Comparison of ENCODE assay signal across 10 cellular contexts in genomic region chr6:13484138-13484708, GRCh38. TPM values are rescaled to one million over a fixed set of nuclear protein-coding genes. Genes with fewer than 3 reads are reported as not detected.
DNase-seq lines count a peak whose midpoint lies in the region; ATAC-seq and TF ChIP-seq lines count a peak whose summit lies in the region.
"Had no signal": no experiment of that assay in that cellular context is flagged by ENCODE, and none has a peak within 500 bp of the region (broad histone marks: within the 10 kb centered on the region; RNA-seq: fewer than 3 reads in every experiment).

No MANE protein-coding gene starts in this region.

- H3K9me3 ChIP-seq in OCI-LY3 (ENCODE audit: insufficient read depth, low read length) (no peaks in the 10 kb centered on the region), endocrine pancreas (ENCODE audit: control insufficient read depth, low read length) (no peaks in the 10 kb centered on the region), smooth muscle cell (replicated peaks; ENCODE audit: low read depth) (no peaks in the 10 kb centered on the region), osteoblast (ENCODE audit: low read depth, low read length) (no peaks in the 10 kb centered on the region)

- H2AFZ ChIP-seq in OCI-LY3 (ENCODE audit: low read depth, low read length) (no peak overlapping the region), smooth muscle cell (ENCODE audit: low read depth) (peak overlapping the region; percentile 61), osteoblast (ENCODE audit: low read length) (no peak overlapping the region)

- H3K4me2 ChIP-seq in OCI-LY3 (ENCODE audit: low read length): peak overlapping the region; percentile 29
- H3K4me2 ChIP-seq in smooth muscle cell: peak overlapping the region; percentile 91
- H3K4me2 ChIP-seq in osteoblast (ENCODE audit: insufficient read depth, low read length): no peak overlapping the region

- DNase-seq in GM10248 (ENCODE audit: extremely low spot score): peak; percentile 35
- no peak for DNase-seq in smooth muscle cell (lab: John Stamatoyannopoulos, UW; ENCODE audit: unreplicated experiment)
- DNase-seq in osteoblast (ENCODE audit: insufficient read length, low spot score, missing footprints): no peak
- no peak for DNase-seq in HEK293T (ENCODE audit: extremely low spot score)
- DNase-seq: activated CD4-positive, CD25-positive, alpha-beta regulatory T cell treated with anti-CD3 and anti-CD28 coated beads, Interleukin-2, amount 50 U/mL, for 72 hours; NCI-H2227 treated with DMSO at 0.1 percent for 48 hours had no signal

- 54% methylated on average over 6 of the region's 6 CpGs for WGBS in smooth muscle cell (ENCODE audit: low lambda C conversion rate)

- no peak overlapping the region for H3K27ac ChIP-seq in OCI-LY3 (ENCODE audit: low read length)
- peak overlapping the region; percentile 57 for H3K27ac ChIP-seq in smooth muscle cell (ENCODE audit: low read depth)
- H3K27ac ChIP-seq in osteoblast (ENCODE audit: low read depth, low read length): no peak overlapping the region
- H3K27ac ChIP-seq: HL-60 had no signal

- H3K79me2 ChIP-seq in OCI-LY3 (ENCODE audit: low read length) (no peaks in the 10 kb centered on the region), smooth muscle cell (ENCODE audit: low read depth) (peaks cover 51% of the 10 kb centered on the region), osteoblast (ENCODE audit: insufficient read depth, low read length) (no peaks in the 10 kb centered on the region)

- H3K4me1 ChIP-seq in OCI-LY3 (ENCODE audit: low read length) (peaks cover 17% of the 10 kb centered on the region), endocrine pancreas (ENCODE audit: control insufficient read depth, insufficient read depth, low read length) (peaks cover 5% of the 10 kb centered on the region), smooth muscle cell (ENCODE audit: low read depth) (peaks cover 17% of the 10 kb centered on the region), osteoblast (ENCODE audit: insufficient read depth, low read length) (peaks cover 4% of the 10 kb centered on the region)

- POLR2A ChIA-PET in GM10248 (lab: Yijun Ruan, JAX) (no interaction called here), HEK293T (lab: Yijun Ruan, JAX) (interaction anchor here (1.1 kb wide), 1 partner anchor 62 kb away, joined by 3 read pairs; no protein-coding TSS in a partner anchor)

- H3K27me3 ChIP-seq in OCI-LY3 (ENCODE audit: low read depth, low read length): peaks cover 16% of the 10 kb centered on the region; the same call in 1 of the 2 replicates
- H3K27me3 ChIP-seq in endocrine pancreas (ENCODE audit: control insufficient read depth, insufficient read depth, low read length): no peaks in the 10 kb centered on the region
- H3K27me3 ChIP-seq in smooth muscle cell (ENCODE audit: low read depth): no peaks in the 10 kb centered on the region
- H3K27me3 ChIP-seq in osteoblast (ENCODE audit: insufficient read depth, low read length): no peaks in the 10 kb centered on the region

- H3F3A ChIP-seq in smooth muscle cell (ENCODE audit: low read depth): peaks cover 3% of the 10 kb centered on the region

- H4K20me1 ChIP-seq in OCI-LY3 (ENCODE audit: insufficient read depth, low read length) (no peaks in the 10 kb centered on the region; the same call in 1 of the 2 replicates), smooth muscle cell (ENCODE audit: low read depth) (peaks cover 2% of the 10 kb centered on the region), osteoblast (ENCODE audit: insufficient read depth, low read length) (no peaks in the 10 kb centered on the region)

- H3K36me3 ChIP-seq in OCI-LY3 (replicated peaks; ENCODE audit: low read depth, low read length): no peaks in the 10 kb centered on the region
- no peaks in the 10 kb centered on the region for H3K36me3 ChIP-seq in endocrine pancreas (ENCODE audit: control insufficient read depth, insufficient read depth, low read length)
- H3K36me3 ChIP-seq in smooth muscle cell (ENCODE audit: low read depth): no peaks in the 10 kb centered on the region
- no peaks in the 10 kb centered on the region for H3K36me3 ChIP-seq in osteoblast (ENCODE audit: insufficient read depth, low read length)

- ATAC-seq in GM21515 (IDR thresholded peaks at IDR 0.05; ENCODE audit: unreplicated experiment): no peak

- CTCF ChIA-PET in GM10248 (lab: Yijun Ruan, JAX): interaction anchor here (0.7 to 2.7 kb wide), 10 partner anchors 9 to 153 kb away, joined by 3 to 11 read pairs (median 3); partner anchors contain the start of gene SIRT5
- CTCF ChIA-PET in HEK293T (lab: Yijun Ruan, JAX): interaction anchor here (0.6 kb wide), 1 partner anchor 131 kb away, joined by 3 read pairs; the partner anchor contains the start of gene NOL7

- H3K9ac ChIP-seq in OCI-LY3 (ENCODE audit: low read length) (no peak overlapping the region), endocrine pancreas (ENCODE audit: control insufficient read depth, insufficient read depth, low read length) (peak overlapping the region; percentile 10), smooth muscle cell (ENCODE audit: low read depth) (peak overlapping the region; percentile 36)

- TF ChIP-seq CTCF in GM10248 (IDR thresholded peaks at IDR 0.05; ENCODE audit: control extremely low read depth, extremely low read depth, low read depth, missing control alignments): no peak
- no peak for TF ChIP-seq CTCF in OCI-LY3 (IDR thresholded peaks at IDR 0.05; ENCODE audit: low read depth, low read length)
- TF ChIP-seq CTCF in smooth muscle cell (IDR thresholded peaks at IDR 0.05; ENCODE audit: borderline replicate concordance, insufficient read depth, poor library complexity, severe bottlenecking): no peak
- TF ChIP-seq CTCF in osteoblast (IDR thresholded peaks at IDR 0.05; ENCODE audit: extremely low read depth, low read depth, low read length): no peak

- no peak overlapping the region for H3K4me3 ChIP-seq in OCI-LY3 (ENCODE audit: low read length)
- peak overlapping the region; percentile 2 for H3K4me3 ChIP-seq in endocrine pancreas (ENCODE audit: control insufficient read depth, insufficient read depth, low read length)
- peak overlapping the region; percentile 86 for H3K4me3 ChIP-seq in smooth muscle cell
- H3K4me3 ChIP-seq in osteoblast (ENCODE audit: insufficient read depth, low read length): no peak overlapping the region

TF ChIP-seq in HEK293T, 16 proteins besides CTCF, POLR2A, EP300 and RAD21:
- TF ChIP-seq FOXM1 (IDR thresholded peaks at IDR 0.05; ENCODE audit: borderline replicate concordance) (no peak), BHLHE40 (IDR thresholded peaks at IDR 0.05; ENCODE audit: borderline replicate concordance) (no peak), LEF1 (IDR thresholded peaks at IDR 0.05; ENCODE audit: borderline replicate concordance) (no peak), PKNOX1 (IDR thresholded peaks at IDR 0.05) (no peak), TARDBP (IDR thresholded peaks at IDR 0.05) (no peak), ELF4 (IDR thresholded peaks at IDR 0.05) (no peak), SUZ12 (IDR thresholded peaks at IDR 0.05) (no peak), SP1 (IDR thresholded peaks at IDR 0.05) (no peak), L3MBTL2 (conservative IDR thresholded peaks at IDR 0.05) (no peak), ARNT (IDR thresholded peaks at IDR 0.05) (no peak), FOXA1 (IDR thresholded peaks at IDR 0.05) (no peak), ZNF384 (IDR thresholded peaks at IDR 0.05) (no peak), FOXK2 (IDR thresholded peaks at IDR 0.05) (no peak), NFRKB (IDR thresholded peaks at IDR 0.05) (no peak)

RNA-seq across cellular contexts. Expression of gene GFOD1, which starts 3.2 kb away (rescaled TPM):
- total RNA-seq in smooth muscle cell (9.6 and 10.0 TPM in 2 replicates), osteoblast (2.9 and 3.6 TPM in 2 replicates)
- polyA plus RNA-seq in smooth muscle cell: 11.8 and 14.0 TPM in 2 replicates

Comparison
In these comparisons a context has a peak if more than half of its experiments do, and no peak if none do; other contexts are left out.
1. H3K4me3 ChIP-seq: peak in endocrine pancreas (single experiment) and smooth muscle cell (single experiment); none in OCI-LY3 (single experiment) and osteoblast (single experiment).